In the genomic region with DNA sequence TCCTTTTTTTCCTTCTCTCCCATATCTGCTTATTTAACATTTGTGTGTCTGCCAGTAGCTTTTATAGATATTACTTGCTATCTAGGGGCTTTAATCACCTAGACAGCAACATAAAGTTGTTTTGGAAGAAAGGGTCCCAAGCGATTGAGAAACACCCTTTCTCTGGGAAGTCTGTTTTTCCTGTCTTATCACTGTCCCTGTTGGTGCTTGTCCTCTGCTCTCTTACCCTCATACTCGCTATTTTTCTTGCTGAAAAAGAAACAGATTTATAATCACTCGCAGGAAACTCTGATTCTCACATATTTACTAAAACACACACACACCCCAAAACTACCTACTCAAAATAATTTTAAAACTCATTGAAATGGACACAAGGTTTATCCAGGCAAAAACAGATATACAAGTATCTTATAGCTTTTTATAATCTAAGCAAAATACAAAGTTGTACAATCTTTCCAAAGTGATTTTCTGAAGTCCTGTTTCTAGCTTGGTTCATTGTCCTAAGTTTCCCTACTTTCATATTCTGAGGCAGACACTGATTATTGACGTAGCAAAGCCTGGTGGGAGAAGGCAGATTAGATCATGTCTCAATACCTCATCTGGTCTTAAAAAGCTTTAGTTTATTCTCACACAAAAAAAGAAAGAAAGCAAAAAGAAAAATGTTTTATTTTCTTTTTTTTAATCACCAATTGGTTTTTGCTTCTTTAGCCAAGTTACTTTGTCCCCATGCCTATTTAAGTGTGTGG, we compare ENCODE assay signal across 21 cellular contexts.
DNase-seq lines count a peak whose midpoint lies in the region; ATAC-seq and TF ChIP-seq lines count a peak whose summit lies in the region.
"Had no signal": no experiment of that assay in that cellular context is flagged by ENCODE, and none has a peak within 500 bp of the region (broad histone marks: within the 10 kb centered on the region; RNA-seq: fewer than 3 reads in every experiment).

No MANE protein-coding gene starts in this region.

- H3K27ac ChIP-seq in endodermal cell (ENCODE audit: low read depth, low read length) (no peak overlapping the region), right atrium auricular region (peak overlapping the region; percentile 42 to 66)
- H3K27ac ChIP-seq: esophagus squamous epithelium, testis had no signal

- H3K27me3 ChIP-seq in endodermal cell (ENCODE audit: control insufficient read depth, insufficient read depth, low read length, poor library complexity, severe bottlenecking) (no peaks in the 10 kb centered on the region), right atrium auricular region (no peaks in the 10 kb centered on the region)
- H3K27me3 ChIP-seq: esophagus squamous epithelium, MG63, testis had no signal

- whole genome bisulfite sequencing in endodermal cell (ENCODE audit: insufficient coverage in 1 of 2, insufficient read length in 1 of 2), 2 experiments, result 83 to 86% methylated on average over 1 to 4 of the region's 4 CpGs

- H3K27ac Mint-ChIP-seq in endodermal cell (peak overlapping the region; percentile 3), chondrocyte (ENCODE audit: unreplicated experiment) (no peak overlapping the region)
- H3K27ac Mint-ChIP-seq: stimulated activated memory B cell treated with anti-CD40 and anti-IgM and Interleukin-4, amounts not matched to agents 10 μg/mL and 1 μg/mL and 100 μg/mL, for 72 hours had no signal

- no peak overlapping the region for H3K9ac ChIP-seq in endodermal cell (ENCODE audit: extremely low read depth, low read length, poor library complexity, severe bottlenecking)

- no peak for TF ChIP-seq CTCF in endodermal cell (conservative IDR thresholded peaks at IDR 0.05)
- no peak for TF ChIP-seq CTCF in right atrium auricular region (IDR thresholded peaks at IDR 0.05)
- TF ChIP-seq CTCF in chondrocyte (IDR thresholded peaks at IDR 0.05), result no peak

- no peak overlapping the region for H3K4me3 ChIP-seq in endodermal cell (ENCODE audit: low read length)
- no peak overlapping the region for H3K4me3 ChIP-seq in right atrium auricular region
- H3K4me3 ChIP-seq: esophagus squamous epithelium, GM12878, HAP-1, MG63, testis had no signal

- no peak overlapping the region for H3K4me3 Mint-ChIP-seq in endodermal cell
- no peak overlapping the region for H3K4me3 Mint-ChIP-seq in chondrocyte (ENCODE audit: unreplicated experiment)
- H3K4me3 Mint-ChIP-seq: stimulated activated memory B cell treated with anti-CD40 and anti-IgM and Interleukin-4, amounts not matched to agents 10 μg/mL and 1 μg/mL and 100 μg/mL, for 72 hours had no signal

- H3K9me3 ChIP-seq in endodermal cell (ENCODE audit: control insufficient read depth, low read length) (no peaks in the 10 kb centered on the region), right atrium auricular region (no peaks in the 10 kb centered on the region)
- H3K9me3 ChIP-seq: esophagus squamous epithelium, HAP-1, MG63, testis had no signal

- H3K27me3 Mint-ChIP-seq in endodermal cell (ENCODE audit: insufficient read depth), result no peaks in the 10 kb centered on the region
- no peaks in the 10 kb centered on the region for H3K27me3 Mint-ChIP-seq in chondrocyte (ENCODE audit: low read depth)
- H3K27me3 Mint-ChIP-seq: stimulated activated memory B cell treated with anti-CD40 and anti-IgM and Interleukin-4, amounts not matched to agents 10 μg/mL and 1 μg/mL and 100 μg/mL, for 72 hours had no signal

- H3K36me3 Mint-ChIP-seq in endodermal cell (ENCODE audit: low read depth) (no peaks in the 10 kb centered on the region), chondrocyte (ENCODE audit: low read depth) (no peaks in the 10 kb centered on the region)
- H3K36me3 Mint-ChIP-seq: stimulated activated memory B cell treated with anti-CD40 and anti-IgM and Interleukin-4, amounts not matched to agents 10 μg/mL and 1 μg/mL and 100 μg/mL, for 72 hours had no signal

- H3K4me1 Mint-ChIP-seq in endodermal cell, result peaks cover 32% of the 10 kb centered on the region
- H3K4me1 Mint-ChIP-seq in chondrocyte (ENCODE audit: low read depth), result peaks cover 14% of the 10 kb centered on the region
- H3K4me1 Mint-ChIP-seq: stimulated activated memory B cell treated with anti-CD40 and anti-IgM and Interleukin-4, amounts not matched to agents 10 μg/mL and 1 μg/mL and 100 μg/mL, for 72 hours had no signal

- H3K4me1 ChIP-seq in endodermal cell (ENCODE audit: control insufficient read depth, insufficient read depth, low read length) (no peaks in the 10 kb centered on the region), right atrium auricular region (peaks cover 0 to 29% of the 10 kb centered on the region in 2 donors)
- H3K4me1 ChIP-seq: esophagus squamous epithelium, testis had no signal

- no peaks in the 10 kb centered on the region for H3K9me3 Mint-ChIP-seq in endodermal cell
- H3K9me3 Mint-ChIP-seq in chondrocyte (ENCODE audit: low read depth), result no peaks in the 10 kb centered on the region

- H3K36me3 ChIP-seq in endodermal cell (ENCODE audit: control insufficient read depth, insufficient read depth, low read length) (no peaks in the 10 kb centered on the region), right atrium auricular region (no peaks in the 10 kb centered on the region)
- H3K36me3 ChIP-seq: esophagus squamous epithelium, HAP-1, MG63 had no signal

- no peak for ATAC-seq in HG03469 (IDR thresholded peaks at IDR 0.05; ENCODE audit: unreplicated experiment)
- ATAC-seq: GM12878; stimulated activated memory B cell treated with anti-CD40 and anti-IgM and Interleukin-4, amounts not matched to agents 10 μg/mL and 1 μg/mL and 100 μg/mL, for 72 hours had no signal

- DNase-seq in NCI-H146 treated with DMSO at 0.1 percent for 48 hours (lab: John Stamatoyannopoulos, UW; ENCODE audit: unreplicated experiment), result peak; percentile 76
- DNase-seq in endodermal cell, result no peak
- no peak for DNase-seq in right atrium auricular region (ENCODE audit: low spot score)
- no peak for DNase-seq in AG08395 (ENCODE audit: low spot score)
- no peak for DNase-seq in NCI-H2196 (lab: John Stamatoyannopoulos, UW; ENCODE audit: unreplicated experiment)
- DNase-seq in chondrocyte (ENCODE audit: low spot score), result no peak
- DNase-seq: activated CD4-positive, alpha-beta T cell treated with anti-CD3 and anti-CD28 coated beads for 48 hours; activated naive CD4-positive, alpha-beta T cell treated with anti-CD3 and anti-CD28 coated beads, Interleukin-2, amount 50 U/mL, for 16 hours; DMS53; effector CD8-positive, alpha-beta T cell; esophagus squamous epithelium; GF-D8; MG63; NCI-H774; SHP77; stimulated activated CD4-positive, alpha-beta T cell treated with anti-CD3 and anti-CD28 coated beads, Interleukin-1b, Interleukin-23, amount 100 ng/mL, for 48 hours; testis had no signal
